31 cellular contexts compared by ENCODE assay signal in the genomic region with DNA sequence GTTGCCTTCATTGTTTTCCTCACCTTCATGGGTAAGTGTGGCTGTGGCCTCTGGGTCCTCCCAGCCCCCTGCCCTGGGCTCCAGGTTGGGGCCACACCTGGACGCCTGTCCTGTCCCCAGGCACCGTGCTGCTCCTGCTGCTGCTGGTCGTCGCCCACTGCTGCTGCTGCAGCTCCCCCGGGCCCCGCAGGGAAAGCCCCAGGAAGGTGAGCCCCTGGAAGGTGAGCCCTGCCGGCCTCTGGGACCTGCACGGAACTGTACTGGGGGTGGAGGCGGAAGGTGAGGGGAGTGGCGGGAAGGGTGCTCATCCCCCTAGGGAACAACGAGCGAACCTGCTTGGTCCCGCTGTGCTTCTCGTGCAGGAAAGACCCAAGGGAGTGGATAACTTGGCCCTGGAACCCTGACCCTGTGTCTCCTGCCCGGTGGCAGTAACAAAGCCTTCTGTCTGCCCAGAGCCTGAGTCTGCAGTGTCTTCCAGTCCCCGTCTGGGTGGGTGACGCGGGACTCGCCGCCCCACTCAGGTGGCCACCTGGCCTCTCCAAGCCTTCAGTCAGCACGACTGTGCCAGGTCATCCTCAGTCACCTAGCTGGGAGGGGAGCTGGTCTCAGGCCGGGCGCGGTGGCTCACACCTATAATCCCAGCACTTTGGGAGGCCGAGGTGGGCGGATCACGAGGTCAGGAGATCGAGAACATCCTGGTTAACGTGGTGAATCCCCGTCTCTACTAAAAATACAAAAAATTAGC. TPM values are rescaled to one million over a fixed set of nuclear protein-coding genes. Genes with fewer than 3 reads are reported as not detected.
DNase-seq lines count a peak whose midpoint lies in the region; ATAC-seq, FAIRE-seq and TF ChIP-seq lines count a peak whose summit lies in the region.
"Had no signal": no experiment of that assay in that cellular context is flagged by ENCODE, and none has a peak within 500 bp of the region (broad histone marks: within the 10 kb centered on the region; RNA-seq: fewer than 3 reads in every experiment).

No MANE protein-coding gene starts in this region.

- H3K27me3 ChIP-seq in lower lobe of right lung (ENCODE audit: low read depth) (no peaks in the 10 kb centered on the region), stomach (no peaks in the 10 kb centered on the region)
- H3K27me3 ChIP-seq: adrenal gland; BLaER1 treated with 17β-estradiol and CSF1 and Interleukin-3, amounts not matched to agents 10 nM and 100 nM; dorsolateral prefrontal cortex; gastroesophageal sphincter had no signal

- TF ChIP-seq CTCF in lower lobe of right lung (IDR thresholded peaks at IDR 0.05) (no peak), stomach (IDR thresholded peaks at IDR 0.05) (no peak)

- peaks cover 11% of the 10 kb centered on the region for H3K4me1 ChIP-seq in lower lobe of right lung
- peaks cover 18 to 29% (median 23%) of the 10 kb centered on the region in 4 donors for H3K4me1 ChIP-seq in stomach

- FAIRE-seq in GM19239 (lab: Jason Lieb, UNC) = no peak
- FAIRE-seq: urothelium cell line had no signal

- WGBS in stomach, 5 donors = 45 to 70% (median 65%) methylated on average over 19 to 30 of the region's 30 CpGs

- peak; percentile 56 for DNase-seq in DMS53 (lab: John Stamatoyannopoulos, UW)
- no peak for DNase-seq in DMS53 treated with DMSO at 0.1 percent for 48 hours (lab: John Stamatoyannopoulos, UW; ENCODE audit: unreplicated experiment)
- DNase-seq in SW480 (ENCODE audit: low spot score) = peak; percentile 32
- DNase-seq in lower lobe of right lung = no peak
- DNase-seq in stomach = no peak
- DNase-seq in stimulated activated CD4-positive, alpha-beta T cell treated with anti-CD3 and anti-CD28 coated beads, Interleukin-4, amount 100 ng/mL, for 1 hour = no peak
- DNase-seq in activated naive CD4-positive, alpha-beta T cell treated with Interleukin-2 at 50 U/mL for 16 hours = no peak
- DNase-seq in GM19239 (ENCODE audit: insufficient read length, low spot score) = no peak
- DNase-seq: activated CD8-positive, alpha-beta T cell treated with anti-CD3 and anti-CD28 coated beads for 36 hours; activated naive CD4-positive, alpha-beta T cell treated with anti-CD3 and anti-CD28 coated beads, Interleukin-2, amount 10 ng/mL, durations not matched to agents 7 days and 5 days; adrenal gland; DND-41; dorsolateral prefrontal cortex; GF-D8; GOT3; HFFc6; hippocampal formation; NCI-H1930; PC-3; psoas muscle; Right ventricle myocardium superior had no signal

- H3K9me3 ChIP-seq in lower lobe of right lung = no peaks in the 10 kb centered on the region
- H3K9me3 ChIP-seq in stomach = no peaks in the 10 kb centered on the region
- H3K9me3 ChIP-seq: adrenal gland; BLaER1 treated with 17β-estradiol and CSF1 and Interleukin-3, amounts not matched to agents 10 nM and 100 nM; gastroesophageal sphincter; psoas muscle had no signal

- no peak for TF ChIP-seq POLR2A in stomach (IDR thresholded peaks at IDR 0.05)

- H3K36me3 ChIP-seq in lower lobe of right lung (peaks cover 14% of the 10 kb centered on the region), stomach (peaks cover 4 to 38% (median 29%) of the 10 kb centered on the region in 4 donors)

- H3K4me3 ChIP-seq in lower lobe of right lung (peak overlapping the region; percentile 41), stomach (peak overlapping the region; percentile 37 to 60 (median 42))
- H3K4me3 ChIP-seq: adrenal gland; BLaER1 treated with 17β-estradiol and CSF1 and Interleukin-3, amounts not matched to agents 10 nM and 100 nM; dorsolateral prefrontal cortex; gastroesophageal sphincter; psoas muscle had no signal

- intact Hi-C loops in lower lobe of right lung (cut with DNase I) (no loop called here), stomach (cut with DNase I; ENCODE audit: low total_unique reads) (no loop called here)

- H3K27ac ChIP-seq in lower lobe of right lung (peak overlapping the region; percentile 31), stomach (peak overlapping the region; percentile 66 to 90 (median 80))
- H3K27ac ChIP-seq: 22Rv1, adrenal gland, gastroesophageal sphincter, psoas muscle had no signal

- ATAC-seq in lower lobe of right lung = no peak
- ATAC-seq: activated CD8-positive, alpha-beta T cell treated with anti-CD3 and anti-CD28 coated beads for 36 hours; gastroesophageal sphincter; PC-3; stimulated activated memory B cell treated with anti-CD40 and anti-IgM and Interleukin-4, amounts not matched to agents 10 μg/mL and 1 μg/mL and 100 μg/mL, for 72 hours had no signal

- TF ChIP-seq EP300 in stomach (IDR thresholded peaks at IDR 0.05) = no peak

RNA-seq across cellular contexts. Expression of gene SMIM22, which starts 0.8 kb away (rescaled TPM):
- 27.7 TPM for total RNA-seq in lower lobe of right lung
- total RNA-seq in stomach = 100 to 1,000 TPM in 3 of 5 donors, 10 to 100 TPM in 2; 20.5 to 732 (median 131) TPM
- 1,000 to 10,000 TPM in 2 of 3 donors, 100 to 1,000 TPM in 1; 481 to 1,027 (median 1,002) TPM for polyA plus RNA-seq in stomach
- total RNA-seq: activated CD8-positive, alpha-beta T cell treated with anti-CD3 and anti-CD28 coated beads for 36 hours; adrenal gland; cerebellum; fibroblast of lung; gastroesophageal sphincter; HFFc6; M059J; myocyte; PC-3; psoas muscle; Right ventricle myocardium superior; T-helper 2 cell treated with Interferon-gamma antibody and Interleukin-4, amounts not matched to agents 100 ng/mL and 5 ng/mL, for 36 hours had no signal
- polyA plus RNA-seq: adrenal gland, fibroblast of lung had no signal

RNA-seq across cellular contexts. Expression of gene ROGDI, which starts 6.4 kb away (rescaled TPM):
- 24.9 TPM for total RNA-seq in lower lobe of right lung
- total RNA-seq in stomach = 100 to 1,000 TPM in 1 of 5 donors, 10 to 100 TPM in 3, 1 to 10 TPM in 1; 6.1 to 350 (median 45.5) TPM
- polyA plus RNA-seq in stomach = 10 to 100 TPM; 27.0 to 63.9 (median 46.1) TPM

RNA-seq across cellular contexts. Expression of gene SEPTIN12, which starts 7.9 kb away (rescaled TPM):
- total RNA-seq in lower lobe of right lung (not detected), stomach (not detected)
- not detected for polyA plus RNA-seq in stomach
- total RNA-seq: activated CD8-positive, alpha-beta T cell treated with anti-CD3 and anti-CD28 coated beads for 36 hours; adrenal gland; cerebellum; fibroblast of lung; gastroesophageal sphincter; HFFc6; M059J; myocyte; PC-3; psoas muscle; Right ventricle myocardium superior; T-helper 2 cell treated with Interferon-gamma antibody and Interleukin-4, amounts not matched to agents 100 ng/mL and 5 ng/mL, for 36 hours had no signal
- polyA plus RNA-seq: fibroblast of lung had no signal

RNA-seq across cellular contexts. Expression of gene ZNF500, which starts 29.0 kb away (rescaled TPM):
- total RNA-seq in lower lobe of right lung = 13.4 TPM
- 10 to 100 TPM in 2 of 5 donors, 1 to 10 TPM in 2, under 1 TPM in 1; 0.45 to 19.3 (median 10.0) TPM for total RNA-seq in stomach
- polyA plus RNA-seq in stomach = 1 to 10 TPM; 1.8 to 4.3 (median 4.0) TPM

RNA-seq across cellular contexts. Expression of gene GLYR1, which starts 51.1 kb away (rescaled TPM):
- total RNA-seq in lower lobe of right lung = 89.3 TPM
- total RNA-seq in stomach = 100 to 1,000 TPM in 2 of 5 donors, 10 to 100 TPM in 3; 46.9 to 187 (median 83.2) TPM
- 10 to 100 TPM; 29.3 to 46.0 (median 36.5) TPM for polyA plus RNA-seq in stomach

Comparison
In these comparisons a context has a peak if more than half of its experiments do, and no peak if none do; other contexts are left out.
1. DNase-seq: peak in DMS53 (single experiment) and SW480 (single experiment); none in DMS53 treated with DMSO at 0.1 percent for 48 hours (single experiment), lower lobe of right lung (single experiment), stomach (single experiment), stimulated activated CD4-positive, alpha-beta T cell treated with anti-CD3 and anti-CD28 coated beads, Interleukin-4, amount 100 ng/mL, for 1 hour (single experiment), activated naive CD4-positive, alpha-beta T cell treated with Interleukin-2 at 50 U/mL for 16 hours (single experiment) and GM19239 (single experiment).